In the genomic region with DNA sequence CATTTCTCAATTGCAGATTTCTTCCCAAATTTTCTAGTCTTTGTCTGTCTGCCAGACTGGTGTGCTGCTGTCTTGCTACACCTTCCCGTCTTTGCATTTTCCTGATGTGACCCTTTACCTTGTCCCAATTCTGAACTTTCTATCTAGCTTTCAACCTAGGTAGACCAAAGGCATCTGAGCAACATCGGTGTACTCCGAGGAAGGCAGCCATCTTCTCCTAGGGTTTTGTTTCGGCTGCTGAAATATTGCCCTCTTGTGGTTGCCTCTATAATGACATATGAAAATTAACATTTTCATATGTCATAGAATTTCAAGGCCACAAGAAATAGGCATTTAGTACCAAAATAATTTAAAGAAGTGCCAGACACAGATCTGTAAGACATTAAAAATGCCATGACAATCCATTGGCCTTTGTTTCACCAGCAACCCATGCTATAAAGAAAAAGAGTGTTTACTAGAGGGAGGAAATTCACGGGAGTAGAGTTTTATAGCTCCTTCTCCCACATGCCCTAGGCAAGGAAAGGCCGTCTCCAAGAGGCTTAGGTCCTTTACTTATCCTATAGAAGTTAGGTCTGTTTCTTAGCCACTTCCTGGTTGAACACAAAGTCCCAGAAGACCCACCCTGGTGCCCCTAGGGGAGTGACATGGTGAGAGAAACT, we compare ENCODE assay signal across 1 cellular context.
TF ChIP-seq lines count a peak whose summit lies in the region.

No MANE protein-coding gene starts in this region.

TF ChIP-seq in K562, 482 proteins besides CTCF, POLR2A, EP300 and RAD21:
- TF ChIP-seq RUNX1 (IDR thresholded peaks at IDR 0.05; ENCODE audit: low read depth) (no peak), NFE2 (IDR thresholded peaks at IDR 0.05; ENCODE audit: low read depth) (peak; percentile 31), SMC3 (conservative IDR thresholded peaks at IDR 0.05; ENCODE audit: insufficient read depth, low read depth, low read length) (peak; percentile 86), ETV5 (CRISPR knock-in tag; IDR thresholded peaks at IDR 0.05; ENCODE audit: low read depth) (no peak), NEUROD1 (IDR thresholded peaks at IDR 0.05; ENCODE audit: borderline replicate concordance, low read depth, low read length, partially characterized antibody) (no peak), ARID1B (IDR thresholded peaks at IDR 0.05) (no peak), FOXM1 (IDR thresholded peaks at IDR 0.05; ENCODE audit: low read depth) (0 out of 2 replicates have a peak, but pooled peaks have one; percentile 33), FOXM1 (CRISPR knock-in tag; IDR thresholded peaks at IDR 0.05; ENCODE audit: low read depth) (no peak), CC2D1A (IDR thresholded peaks at IDR 0.05) (peak; percentile 72), PHF8 (IDR thresholded peaks at IDR 0.05; ENCODE audit: borderline replicate concordance, low read length) (no peak), ZNF561 (CRISPR knock-in tag; conservative IDR thresholded peaks at IDR 0.05) (no peak), CBX3 (IDR thresholded peaks at IDR 0.05; ENCODE audit: borderline replicate concordance in 1 of 2, low read length in 2 of 2) (peak in 1 of 2 experiments; percentile 66; a peak in 1 of 3 replicates), YY1 (IDR thresholded peaks at IDR 0.05; ENCODE audit: borderline replicate concordance in 1 of 3, control insufficient read depth in 1 of 3, extremely low read depth in 1 of 3, insufficient read depth in 3 of 3, insufficient read length in 1 of 3, insufficient replicate concordance in 2 of 3, low read depth in 1 of 3, low read length in 2 of 3) (peak; percentile 64 to 93 (median 78)), LEF1 (IDR thresholded peaks at IDR 0.05) (no peak), MEF2D (tag; conservative IDR thresholded peaks at IDR 0.05; ENCODE audit: low read depth) (no peak), MAZ (CRISPR knock-in tag; conservative IDR thresholded peaks at IDR 0.05 in 1 of 2, IDR thresholded peaks at IDR 0.05 in 1 of 2) (no peak), L3MBTL2 (IDR thresholded peaks at IDR 0.05) (peak; percentile 43; the same call in 1 of the 2 replicates), XRCC5 (IDR thresholded peaks at IDR 0.05; ENCODE audit: low read depth, low read length) (peak; percentile 52; the same call in 1 of the 2 replicates), BACH1 (tag; IDR thresholded peaks at IDR 0.05) (no peak), SIRT6 (IDR thresholded peaks at IDR 0.05; ENCODE audit: low read depth, low read length) (no peak), NFE2L1 (tag; IDR thresholded peaks at IDR 0.05; ENCODE audit: borderline replicate concordance, low read depth) (no peak), KHSRP (IDR thresholded peaks at IDR 0.05) (no peak), ARID2 (IDR thresholded peaks at IDR 0.05) (0 out of 2 replicates have a peak, but pooled peaks have one; percentile 26), EZH2 (IDR thresholded peaks at IDR 0.05; ENCODE audit: borderline replicate concordance, low read depth, low read length) (no peak), ELF2 (CRISPR knock-in tag; IDR thresholded peaks at IDR 0.05) (no peak), C11orf30 (IDR thresholded peaks at IDR 0.05; ENCODE audit: low read depth) (no peak), ATF7 (IDR thresholded peaks at IDR 0.05) (0 out of 2 replicates have a peak, but pooled peaks have one; percentile 15), PHF20 (IDR thresholded peaks at IDR 0.05; ENCODE audit: partially characterized antibody) (peak; percentile 34), DNMT1 (IDR thresholded peaks at IDR 0.05) (no peak), ZNF668 (CRISPR knock-in tag; IDR thresholded peaks at IDR 0.05) (peak; percentile 65; the same call in 1 of the 2 replicates), EHMT2 (IDR thresholded peaks at IDR 0.05) (peak; percentile 87; the same call in 1 of the 2 replicates)
- TF ChIP-seq, protein P1, sequence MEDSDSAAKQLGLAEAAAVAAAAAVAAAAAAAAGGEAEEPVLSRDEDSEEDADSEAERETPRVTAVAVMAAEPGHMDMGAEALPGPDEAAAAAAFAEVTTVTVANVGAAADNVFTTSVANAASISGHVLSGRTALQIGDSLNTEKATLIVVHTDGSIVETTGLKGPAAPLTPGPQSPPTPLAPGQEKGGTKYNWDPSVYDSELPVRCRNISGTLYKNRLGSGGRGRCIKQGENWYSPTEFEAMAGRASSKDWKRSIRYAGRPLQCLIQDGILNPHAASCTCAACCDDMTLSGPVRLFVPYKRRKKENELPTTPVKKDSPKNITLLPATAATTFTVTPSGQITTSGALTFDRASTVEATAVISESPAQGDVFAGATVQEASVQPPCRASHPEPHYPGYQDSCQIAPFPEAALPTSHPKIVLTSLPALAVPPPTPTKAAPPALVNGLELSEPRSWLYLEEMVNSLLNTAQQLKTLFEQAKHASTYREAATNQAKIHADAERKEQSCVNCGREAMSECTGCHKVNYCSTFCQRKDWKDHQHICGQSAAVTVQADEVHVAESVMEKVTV (CRISPR knock-in tag; IDR thresholded peaks at IDR 0.05) = peak; percentile 69; the same call in 1 of the 2 replicates
- TF ChIP-seq, protein P2, sequence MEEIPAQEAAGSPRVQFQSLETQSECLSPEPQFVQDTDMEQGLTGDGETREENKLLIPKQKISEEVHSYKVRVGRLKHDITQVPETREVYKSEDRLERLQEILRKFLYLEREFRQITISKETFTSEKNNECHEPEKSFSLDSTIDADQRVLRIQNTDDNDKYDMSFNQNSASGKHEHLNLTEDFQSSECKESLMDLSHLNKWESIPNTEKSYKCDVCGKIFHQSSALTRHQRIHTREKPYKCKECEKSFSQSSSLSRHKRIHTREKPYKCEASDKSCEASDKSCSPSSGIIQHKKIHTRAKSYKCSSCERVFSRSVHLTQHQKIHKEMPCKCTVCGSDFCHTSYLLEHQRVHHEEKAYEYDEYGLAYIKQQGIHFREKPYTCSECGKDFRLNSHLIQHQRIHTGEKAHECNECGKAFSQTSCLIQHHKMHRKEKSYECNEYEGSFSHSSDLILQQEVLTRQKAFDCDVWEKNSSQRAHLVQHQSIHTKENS (CRISPR knock-in tag; IDR thresholded peaks at IDR 0.05) = no peak
- TF ChIP-seq, protein P3, sequence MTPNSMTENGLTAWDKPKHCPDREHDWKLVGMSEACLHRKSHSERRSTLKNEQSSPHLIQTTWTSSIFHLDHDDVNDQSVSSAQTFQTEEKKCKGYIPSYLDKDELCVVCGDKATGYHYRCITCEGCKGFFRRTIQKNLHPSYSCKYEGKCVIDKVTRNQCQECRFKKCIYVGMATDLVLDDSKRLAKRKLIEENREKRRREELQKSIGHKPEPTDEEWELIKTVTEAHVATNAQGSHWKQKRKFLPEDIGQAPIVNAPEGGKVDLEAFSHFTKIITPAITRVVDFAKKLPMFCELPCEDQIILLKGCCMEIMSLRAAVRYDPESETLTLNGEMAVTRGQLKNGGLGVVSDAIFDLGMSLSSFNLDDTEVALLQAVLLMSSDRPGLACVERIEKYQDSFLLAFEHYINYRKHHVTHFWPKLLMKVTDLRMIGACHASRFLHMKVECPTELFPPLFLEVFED (CRISPR knock-in tag; conservative IDR thresholded peaks at IDR 0.05) = no peak
- TF ChIP-seq, protein P4, sequence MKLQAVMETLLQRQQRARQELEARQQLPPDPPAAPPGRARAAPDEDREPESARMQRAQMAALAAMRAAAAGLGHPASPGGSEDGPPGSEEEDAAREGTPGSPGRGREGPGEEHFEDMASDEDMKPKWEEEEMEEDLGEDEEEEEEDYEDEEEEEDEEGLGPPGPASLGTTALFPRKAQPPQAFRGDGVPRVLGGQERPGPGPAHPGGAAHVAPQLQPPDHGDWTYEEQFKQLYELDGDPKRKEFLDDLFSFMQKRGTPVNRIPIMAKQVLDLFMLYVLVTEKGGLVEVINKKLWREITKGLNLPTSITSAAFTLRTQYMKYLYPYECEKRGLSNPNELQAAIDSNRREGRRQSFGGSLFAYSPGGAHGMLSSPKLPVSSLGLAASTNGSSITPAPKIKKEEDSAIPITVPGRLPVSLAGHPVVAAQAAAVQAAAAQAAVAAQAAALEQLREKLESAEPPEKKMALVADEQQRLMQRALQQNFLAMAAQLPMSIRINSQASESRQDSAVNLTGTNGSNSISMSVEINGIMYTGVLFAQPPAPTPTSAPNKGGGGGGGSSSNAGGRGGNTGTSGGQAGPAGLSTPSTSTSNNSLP (IDR thresholded peaks at IDR 0.05; ENCODE audit: borderline replicate concordance, low read depth, low read length) = peak; percentile 73; the same call in 1 of the 2 replicates
- TF ChIP-seq, protein P5, sequence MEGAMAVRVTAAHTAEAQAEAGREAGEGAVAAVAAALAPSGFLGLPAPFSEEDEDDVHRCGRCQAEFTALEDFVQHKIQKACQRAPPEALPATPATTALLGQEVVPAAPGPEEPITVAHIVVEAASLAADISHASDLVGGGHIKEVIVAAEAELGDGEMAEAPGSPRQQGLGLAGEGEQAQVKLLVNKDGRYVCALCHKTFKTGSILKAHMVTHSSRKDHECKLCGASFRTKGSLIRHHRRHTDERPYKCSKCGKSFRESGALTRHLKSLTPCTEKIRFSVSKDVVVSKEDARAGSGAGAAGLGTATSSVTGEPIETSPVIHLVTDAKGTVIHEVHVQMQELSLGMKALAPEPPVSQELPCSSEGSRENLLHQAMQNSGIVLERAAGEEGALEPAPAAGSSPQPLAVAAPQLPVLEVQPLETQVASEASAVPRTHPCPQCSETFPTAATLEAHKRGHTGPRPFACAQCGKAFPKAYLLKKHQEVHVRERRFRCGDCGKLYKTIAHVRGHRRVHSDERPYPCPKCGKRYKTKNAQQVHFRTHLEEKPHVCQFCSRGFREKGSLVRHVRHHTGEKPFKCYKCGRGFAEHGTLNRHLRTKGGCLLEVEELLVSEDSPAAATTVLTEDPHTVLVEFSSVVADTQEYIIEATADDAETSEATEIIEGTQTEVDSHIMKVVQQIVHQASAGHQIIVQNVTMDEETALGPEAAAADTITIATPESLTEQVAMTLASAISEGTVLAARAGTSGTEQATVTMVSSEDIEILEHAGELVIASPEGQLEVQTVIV (CRISPR knock-in tag; IDR thresholded peaks at IDR 0.05; ENCODE audit: borderline replicate concordance) = 0 out of 2 replicates have a peak, but pooled peaks have one; percentile 33
- TF ChIP-seq, protein P6, sequence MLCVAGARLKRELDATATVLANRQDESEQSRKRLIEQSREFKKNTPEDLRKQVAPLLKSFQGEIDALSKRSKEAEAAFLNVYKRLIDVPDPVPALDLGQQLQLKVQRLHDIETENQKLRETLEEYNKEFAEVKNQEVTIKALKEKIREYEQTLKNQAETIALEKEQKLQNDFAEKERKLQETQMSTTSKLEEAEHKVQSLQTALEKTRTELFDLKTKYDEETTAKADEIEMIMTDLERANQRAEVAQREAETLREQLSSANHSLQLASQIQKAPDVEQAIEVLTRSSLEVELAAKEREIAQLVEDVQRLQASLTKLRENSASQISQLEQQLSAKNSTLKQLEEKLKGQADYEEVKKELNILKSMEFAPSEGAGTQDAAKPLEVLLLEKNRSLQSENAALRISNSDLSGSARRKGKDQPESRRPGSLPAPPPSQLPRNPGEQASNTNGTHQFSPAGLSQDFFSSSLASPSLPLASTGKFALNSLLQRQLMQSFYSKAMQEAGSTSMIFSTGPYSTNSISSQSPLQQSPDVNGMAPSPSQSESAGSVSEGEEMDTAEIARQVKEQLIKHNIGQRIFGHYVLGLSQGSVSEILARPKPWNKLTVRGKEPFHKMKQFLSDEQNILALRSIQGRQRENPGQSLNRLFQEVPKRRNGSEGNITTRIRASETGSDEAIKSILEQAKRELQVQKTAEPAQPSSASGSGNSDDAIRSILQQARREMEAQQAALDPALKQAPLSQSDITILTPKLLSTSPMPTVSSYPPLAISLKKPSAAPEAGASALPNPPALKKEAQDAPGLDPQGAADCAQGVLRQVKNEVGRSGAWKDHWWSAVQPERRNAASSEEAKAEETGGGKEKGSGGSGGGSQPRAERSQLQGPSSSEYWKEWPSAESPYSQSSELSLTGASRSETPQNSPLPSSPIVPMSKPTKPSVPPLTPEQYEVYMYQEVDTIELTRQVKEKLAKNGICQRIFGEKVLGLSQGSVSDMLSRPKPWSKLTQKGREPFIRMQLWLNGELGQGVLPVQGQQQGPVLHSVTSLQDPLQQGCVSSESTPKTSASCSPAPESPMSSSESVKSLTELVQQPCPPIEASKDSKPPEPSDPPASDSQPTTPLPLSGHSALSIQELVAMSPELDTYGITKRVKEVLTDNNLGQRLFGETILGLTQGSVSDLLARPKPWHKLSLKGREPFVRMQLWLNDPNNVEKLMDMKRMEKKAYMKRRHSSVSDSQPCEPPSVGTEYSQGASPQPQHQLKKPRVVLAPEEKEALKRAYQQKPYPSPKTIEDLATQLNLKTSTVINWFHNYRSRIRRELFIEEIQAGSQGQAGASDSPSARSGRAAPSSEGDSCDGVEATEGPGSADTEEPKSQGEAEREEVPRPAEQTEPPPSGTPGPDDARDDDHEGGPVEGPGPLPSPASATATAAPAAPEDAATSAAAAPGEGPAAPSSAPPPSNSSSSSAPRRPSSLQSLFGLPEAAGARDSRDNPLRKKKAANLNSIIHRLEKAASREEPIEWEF (CRISPR knock-in tag; IDR thresholded peaks at IDR 0.05) = no peak
